8 cellular contexts compared by ENCODE assay signal in the genomic region with DNA sequence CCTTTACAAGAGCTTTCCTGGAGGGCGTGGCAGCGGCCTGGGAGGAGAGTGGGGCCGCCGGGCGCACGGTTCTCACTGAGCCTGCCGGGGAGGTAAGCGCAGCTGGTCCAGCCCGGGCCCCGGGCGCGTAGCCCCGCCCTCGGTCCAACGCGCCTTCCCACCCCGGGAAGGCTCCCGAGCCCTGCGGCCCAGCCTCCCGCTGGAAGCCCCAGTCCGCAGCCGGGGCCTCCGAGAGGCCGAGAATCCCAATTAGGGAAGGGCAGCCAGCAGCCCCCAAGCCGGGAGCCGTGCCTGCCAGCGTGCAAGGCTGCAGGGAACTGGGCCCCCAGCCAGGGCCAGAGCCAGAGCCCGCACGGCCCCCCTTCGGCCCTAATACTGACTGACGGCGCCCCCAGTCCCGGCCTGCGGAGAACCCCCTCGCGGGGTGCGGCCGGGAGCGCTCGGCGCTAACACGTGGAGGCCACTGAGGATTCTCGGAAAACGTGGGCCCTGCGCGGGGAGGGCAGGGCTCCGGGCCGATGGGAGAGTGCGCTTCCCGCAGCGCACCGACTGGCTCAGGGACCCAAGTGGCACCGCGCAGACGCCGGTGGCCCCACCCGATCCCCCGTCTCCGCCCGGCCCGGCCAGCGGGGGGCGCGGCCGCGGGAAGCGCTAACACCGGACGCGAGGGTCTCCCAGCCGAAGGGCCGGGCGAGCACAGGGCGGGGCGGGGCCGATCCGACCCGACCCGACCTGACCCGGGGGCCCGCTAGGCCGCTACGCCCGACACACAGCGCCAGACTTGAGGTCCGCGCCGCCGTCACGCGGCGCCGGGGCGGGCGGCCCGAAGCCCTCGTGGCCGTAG. TPM values are rescaled to one million over a fixed set of nuclear protein-coding genes. Genes with fewer than 3 reads are reported as not detected.
DNase-seq lines count a peak whose midpoint lies in the region; ATAC-seq and TF ChIP-seq lines count a peak whose summit lies in the region.

No MANE protein-coding gene starts in this region.

- H3K4me3 Mint-ChIP-seq in activated naive CD8-positive, alpha-beta T cell treated with anti-CD3 and anti-CD28 coated beads, Interleukin-2, amount 50 U/mL, for 24 hours = no peak overlapping the region

- H3K36me3 ChIP-seq in H7 (replicated peaks; ENCODE audit: control insufficient read depth, insufficient read depth, low read length) (peaks cover 2% of the 10 kb centered on the region; the same call in 1 of the 2 replicates), body of pancreas (replicated peaks in 1 of 2; ENCODE audit: insufficient read depth in 1 of 2, low read depth in 2 of 2) (peaks cover 0 to 2% of the 10 kb centered on the region in 2 donors)

- DNase-seq in H7 (peak; percentile 91), body of pancreas (peak; percentile 39 to 63 (median 42)), sciatic nerve (ENCODE audit: low spot score) (peak; percentile 73), OCI-M2 (lab: John Stamatoyannopoulos, UW; ENCODE audit: unreplicated experiment) (no peak), NCI-H1436 treated with DMSO at 0.1 percent for 48 hours (lab: John Stamatoyannopoulos, UW) (no peak)
- no peak for DNase-seq in activated naive CD8-positive, alpha-beta T cell treated with anti-CD3 and anti-CD28 coated beads, Interleukin-2, amount 50 U/mL, for 24 hours

- no peaks in the 10 kb centered on the region for H3K36me3 Mint-ChIP-seq in activated naive CD8-positive, alpha-beta T cell treated with anti-CD3 and anti-CD28 coated beads, Interleukin-2, amount 50 U/mL, for 24 hours (ENCODE audit: low read depth)

- intact Hi-C loops in body of pancreas (cut with DNase I) = loop anchor here (10.0 kb wide), 1 partner anchor 182 kb away; no protein-coding TSS in a partner anchor
- intact Hi-C loops in sciatic nerve (cut with DNase I) = no loop called here

- H3K9me3 Mint-ChIP-seq in activated naive CD8-positive, alpha-beta T cell treated with anti-CD3 and anti-CD28 coated beads, Interleukin-2, amount 50 U/mL, for 24 hours = no peaks in the 10 kb centered on the region

- H3K27me3 ChIP-seq in H7 (ENCODE audit: control insufficient read depth, insufficient read depth, low read length) (no peaks in the 10 kb centered on the region), body of pancreas (no peaks in the 10 kb centered on the region)

- TF ChIP-seq CTCF in body of pancreas (IDR thresholded peaks at IDR 0.05) = no peak

- peaks cover 45% of the 10 kb centered on the region for H3K4me1 ChIP-seq in body of pancreas

- no peak for TF ChIP-seq POLR2A in body of pancreas (IDR thresholded peaks at IDR 0.05)

- H3K4me3 ChIP-seq in H7 (ENCODE audit: insufficient read depth, low read depth, low read length) (peak overlapping the region; percentile 97), body of pancreas (no peak overlapping the region), iPS-18c (ENCODE audit: insufficient read depth, low read depth, low read length) (peak overlapping the region; percentile 95)

- peaks cover 11% of the 10 kb centered on the region for H3K4me1 Mint-ChIP-seq in activated naive CD8-positive, alpha-beta T cell treated with anti-CD3 and anti-CD28 coated beads, Interleukin-2, amount 50 U/mL, for 24 hours

- H3K27me3 Mint-ChIP-seq in activated naive CD8-positive, alpha-beta T cell treated with anti-CD3 and anti-CD28 coated beads, Interleukin-2, amount 50 U/mL, for 24 hours = no peaks in the 10 kb centered on the region

- 52% methylated on average over 82 of the region's 98 CpGs; no CpG with 5 or more reads in 1 of the 2 donors for WGBS in body of pancreas, 2 donors

- H3K9me3 ChIP-seq in body of pancreas = no peaks in the 10 kb centered on the region
- H3K9me3 ChIP-seq in iPS-18c (ENCODE audit: control insufficient read depth, insufficient read depth, low read length) = no peaks in the 10 kb centered on the region

- peak; percentile 44 for ATAC-seq in body of pancreas
- peak; percentile 62 for ATAC-seq in sciatic nerve
- no peak for ATAC-seq in activated naive CD8-positive, alpha-beta T cell treated with anti-CD3 and anti-CD28 coated beads, Interleukin-2, amount 50 U/mL, for 24 hours
- no peak for ATAC-seq in HG03565 (IDR thresholded peaks at IDR 0.05; ENCODE audit: unreplicated experiment)

- H3K27ac Mint-ChIP-seq in activated naive CD8-positive, alpha-beta T cell treated with anti-CD3 and anti-CD28 coated beads, Interleukin-2, amount 50 U/mL, for 24 hours = no peak overlapping the region

- no peak overlapping the region for H3K27ac ChIP-seq in body of pancreas

RNA-seq across cellular contexts. Expression of gene ZFTA, which starts 5.7 kb away (rescaled TPM):
- total RNA-seq in H7 (2014; rRNA removed; shearing (Covaris generic)) = 27.2 and 34.3 TPM in 2 replicates
- 10 to 100 TPM; 13.2 to 23.1 TPM for total RNA-seq in body of pancreas
- total RNA-seq in sciatic nerve = 30.2 TPM

RNA-seq across cellular contexts. Expression of gene SPINDOC, which starts 50.4 kb away (rescaled TPM):
- 106 and 107 TPM in 2 replicates for total RNA-seq in H7 (2014; rRNA removed; shearing (Covaris generic))
- total RNA-seq in body of pancreas (10 to 100 TPM in 1 of 2 donors, 1 to 10 TPM in 1; 3.6 to 16.2 TPM), sciatic nerve (16.0 TPM)

Comparison
In these comparisons a context has a peak if more than half of its experiments do, and no peak if none do; other contexts are left out.
1. DNase-seq: peak in H7 (single experiment), body of pancreas (4 of 4) and sciatic nerve (single experiment); none in OCI-M2 (single experiment), activated naive CD8-positive, alpha-beta T cell treated with anti-CD3 and anti-CD28 coated beads, Interleukin-2, amount 50 U/mL, for 24 hours (single experiment) and NCI-H1436 treated with DMSO at 0.1 percent for 48 hours (single experiment).
2. H3K4me3 ChIP-seq: peak in H7 (single experiment) and iPS-18c (single experiment); none in body of pancreas (0 of 2).
3. ATAC-seq: peak in body of pancreas (single experiment) and sciatic nerve (single experiment); none in activated naive CD8-positive, alpha-beta T cell treated with anti-CD3 and anti-CD28 coated beads, Interleukin-2, amount 50 U/mL, for 24 hours (single experiment) and HG03565 (single experiment).